In the genomic region with DNA sequence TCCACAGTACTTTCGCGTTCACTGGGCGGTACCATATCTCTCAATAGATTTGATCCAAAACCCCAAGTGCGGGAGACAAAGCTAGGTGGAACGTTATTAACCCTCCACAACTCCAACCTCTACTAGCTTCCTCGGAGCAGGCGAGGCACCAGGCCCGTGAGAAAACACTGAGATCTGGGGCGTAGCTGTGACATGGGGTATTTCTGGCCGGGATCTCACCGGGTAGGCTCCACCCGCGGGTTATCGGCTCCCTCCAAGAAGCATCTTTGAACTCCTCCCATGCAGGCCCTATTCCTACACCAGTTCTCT, we compare ENCODE assay signal across 8 cellular contexts. TPM values are rescaled to one million over a fixed set of nuclear protein-coding genes. Genes with fewer than 3 reads are reported as not detected.
DNase-seq lines count a peak whose midpoint lies in the region; ATAC-seq and TF ChIP-seq lines count a peak whose summit lies in the region.

No MANE protein-coding gene starts in this region.

- H3K27me3 ChIP-seq in Caco-2 (replicated peaks; ENCODE audit: control insufficient read depth, insufficient read depth, low read length) (no peaks in the 10 kb centered on the region), adipocyte (replicated peaks; ENCODE audit: control insufficient read depth, insufficient read depth, low read length) (no peaks in the 10 kb centered on the region)

- H3K4me3 Mint-ChIP-seq in Caco-2 (ENCODE audit: unreplicated experiment), result peak overlapping the region; percentile 99
- peak overlapping the region; percentile 90 to 94 for H3K4me3 Mint-ChIP-seq in stimulated activated naive CD8-positive, alpha-beta T cell treated with anti-CD3 and anti-CD28 coated beads, Interleukin-15, amount 100 ng/mL, for 72 hours

- intact Hi-C loops in Caco-2 (cut with micrococcal nuclease; ENCODE audit: unreplicated experiment), result no loop called here

- no peaks in the 10 kb centered on the region for H3K9me3 Mint-ChIP-seq in Caco-2 (ENCODE audit: unreplicated experiment)
- H3K9me3 Mint-ChIP-seq in stimulated activated naive CD8-positive, alpha-beta T cell treated with anti-CD3 and anti-CD28 coated beads, Interleukin-15, amount 100 ng/mL, for 72 hours, result no peaks in the 10 kb centered on the region

- DNase-seq in Caco-2 (no peak), adipocyte (ENCODE audit: low read depth) (no peak), COR-L47 (lab: John Stamatoyannopoulos, UW) (no peak), superior temporal gyrus (ENCODE audit: extremely low spot score) (no peak)
- no peak for DNase-seq in stimulated activated naive CD8-positive, alpha-beta T cell treated with anti-CD3 and anti-CD28 coated beads, Interleukin-15, amount 100 ng/mL, for 72 hours

- H3K4me1 ChIP-seq in Caco-2, result no peaks in the 10 kb centered on the region; the same call in 1 of the 2 replicates
- peaks cover 22% of the 10 kb centered on the region for H3K4me1 ChIP-seq in adipocyte (ENCODE audit: control insufficient read depth, insufficient read depth, low read length)

- peak overlapping the region; percentile 96 for H3K9ac ChIP-seq in adipocyte (ENCODE audit: low read length)

- TSS peak; percentile 65 for BruUV-seq in Caco-2 (replicated peaks; lab: Mats Ljungman, UMichigan)

- no peak for TF ChIP-seq CTCF in Caco-2 (IDR thresholded peaks at IDR 0.05; ENCODE audit: insufficient read depth in 1 of 2, low read depth in 1 of 2, low read length in 1 of 2, severe bottlenecking in 1 of 2, unreplicated experiment in 1 of 2)

- H3K36me3 ChIP-seq in Caco-2 (ENCODE audit: control insufficient read depth, insufficient read depth, low read length), result no peaks in the 10 kb centered on the region
- H3K36me3 ChIP-seq in adipocyte (ENCODE audit: control insufficient read depth, insufficient read depth, low read length, severe bottlenecking), result peaks cover 6% of the 10 kb centered on the region

- peaks cover 5% of the 10 kb centered on the region for H3K27me3 Mint-ChIP-seq in Caco-2 (ENCODE audit: insufficient read depth, unreplicated experiment)
- H3K27me3 Mint-ChIP-seq in stimulated activated naive CD8-positive, alpha-beta T cell treated with anti-CD3 and anti-CD28 coated beads, Interleukin-15, amount 100 ng/mL, for 72 hours, result no peaks in the 10 kb centered on the region

- POLR2A ChIA-PET in Caco-2 (lab: Charles Lee), result no interaction called here

- H3K4me3 ChIP-seq in Caco-2 (ENCODE audit: low read depth, low read length), result peak overlapping the region; percentile 95
- H3K4me3 ChIP-seq in adipocyte (ENCODE audit: low read length), result peak overlapping the region; percentile 93
- peak overlapping the region; percentile 93 for H3K4me3 ChIP-seq in iPS-18c (ENCODE audit: insufficient read depth, low read depth, low read length)

- H3K27ac Mint-ChIP-seq in Caco-2 (ENCODE audit: unreplicated experiment), result peak overlapping the region; percentile 97
- peak overlapping the region; percentile 90 to 94 for H3K27ac Mint-ChIP-seq in stimulated activated naive CD8-positive, alpha-beta T cell treated with anti-CD3 and anti-CD28 coated beads, Interleukin-15, amount 100 ng/mL, for 72 hours

- peaks cover 10% of the 10 kb centered on the region for H3K36me3 Mint-ChIP-seq in Caco-2 (ENCODE audit: insufficient read depth, unreplicated experiment)

- ATAC-seq in GM19438 (IDR thresholded peaks at IDR 0.05; ENCODE audit: low read depth, unreplicated experiment) (peak; percentile 51), HG03378 (IDR thresholded peaks at IDR 0.05; ENCODE audit: unreplicated experiment) (peak; percentile 62)
- peak; percentile 77 for ATAC-seq in stimulated activated naive CD8-positive, alpha-beta T cell treated with anti-CD3 and anti-CD28 coated beads, Interleukin-15, amount 100 ng/mL, for 72 hours

- no peaks in the 10 kb centered on the region for H3K4me1 Mint-ChIP-seq in Caco-2 (ENCODE audit: low read depth, unreplicated experiment)
- peaks cover 27% of the 10 kb centered on the region for H3K4me1 Mint-ChIP-seq in stimulated activated naive CD8-positive, alpha-beta T cell treated with anti-CD3 and anti-CD28 coated beads, Interleukin-15, amount 100 ng/mL, for 72 hours

- CTCF ChIA-PET in Caco-2 (lab: Charles Lee), result no interaction called here

- no peaks in the 10 kb centered on the region for H3K9me3 ChIP-seq in Caco-2
- no peaks in the 10 kb centered on the region for H3K9me3 ChIP-seq in adipocyte (ENCODE audit: control insufficient read depth, low read length)
- H3K9me3 ChIP-seq in iPS-18c (ENCODE audit: control insufficient read depth, insufficient read depth, low read length), result no peaks in the 10 kb centered on the region

RNA-seq across cellular contexts. Expression of a gene that starts 0.3 kb away (rescaled TPM):
- 30.6 and 34.4 TPM in 2 replicates for total RNA-seq in Caco-2 (2022)

RNA-seq across cellular contexts. Expression of a gene that starts 12.0 kb away (rescaled TPM):
- total RNA-seq in Caco-2 (2022), result 0.34 and 0.91 TPM in 2 replicates
